Comparison of ENCODE assay signal across 18 cellular contexts in genomic region chr3:48077835-48078234, GRCh38.
A peak's percentile ranks its signal among the peaks of the same experiment; 100 is the strongest.
DNase-seq lines count a peak whose midpoint lies in the region; TF ChIP-seq lines count a peak whose summit lies in the region.
"Had no signal": no experiment of that assay in that cellular context is flagged by ENCODE, and none has a peak within 500 bp of the region (broad histone marks: within the 10 kb centered on the region; RNA-seq: fewer than 3 reads in every experiment).

No MANE protein-coding gene starts in this region.

- H3K9me3 Mint-ChIP-seq in chondrocyte (ENCODE audit: low read depth): no peaks in the 10 kb centered on the region
- H3K9me3 Mint-ChIP-seq: activated CD4-positive, alpha-beta memory T cell treated with anti-CD3 and anti-CD28 coated beads for 36 hours had no signal

- H3K36me3 Mint-ChIP-seq in chondrocyte (ENCODE audit: low read depth): peaks cover 5% of the 10 kb centered on the region

- peaks cover 42% of the 10 kb centered on the region for H3K4me1 Mint-ChIP-seq in chondrocyte (ENCODE audit: low read depth)

- no peaks in the 10 kb centered on the region for H3K27me3 Mint-ChIP-seq in chondrocyte (ENCODE audit: low read depth)
- H3K27me3 Mint-ChIP-seq: activated CD4-positive, alpha-beta memory T cell treated with anti-CD3 and anti-CD28 coated beads for 36 hours; naive thymus-derived CD4-positive, alpha-beta T cell; progenitor cell of endocrine pancreas had no signal

- DNase-seq in EL: peak; percentile 86
- DNase-seq in OCI-M1 (lab: John Stamatoyannopoulos, UW): peak; percentile 8
- DNase-seq in chondrocyte (ENCODE audit: low spot score): no peak
- DNase-seq in lung microvascular endothelial cell (ENCODE audit: low read depth in 2 of 2): peak; percentile 25 to 42
- no peak for DNase-seq in NCI-H2196 treated with DMSO at 0.1 percent for 48 hours (lab: John Stamatoyannopoulos, UW; ENCODE audit: unreplicated experiment)
- DNase-seq in DMS153 (lab: John Stamatoyannopoulos, UW): no peak
- DNase-seq in cerebellar cortex (ENCODE audit: low spot score): no peak
- DNase-seq in NCI-H2171 treated with DMSO at 0.1 percent for 48 hours (lab: John Stamatoyannopoulos, UW): no peak
- DNase-seq: activated CD4-positive, alpha-beta memory T cell treated with anti-CD3 and anti-CD28 coated beads for 36 hours; adrenal gland; BE2C; cortex of kidney; naive thymus-derived CD4-positive, alpha-beta T cell; NCI-H1930; NCI-H526 treated with DMSO at 0.1 percent for 48 hours; stimulated activated CD4-positive, alpha-beta T cell treated with anti-CD3 and anti-CD28 coated beads, Interleukin-12 subunit alpha, Interleukin-12 subunit beta, amount 100 ng/mL, for 4 hours; stomach had no signal

- TF ChIP-seq CTCF in chondrocyte (IDR thresholded peaks at IDR 0.05): no peak

- no peak overlapping the region for H3K4me3 Mint-ChIP-seq in chondrocyte (ENCODE audit: unreplicated experiment)
- H3K4me3 Mint-ChIP-seq: activated CD4-positive, alpha-beta memory T cell treated with anti-CD3 and anti-CD28 coated beads for 36 hours; naive thymus-derived CD4-positive, alpha-beta T cell had no signal

- H3K27ac Mint-ChIP-seq in chondrocyte (ENCODE audit: unreplicated experiment): peak overlapping the region; percentile 28
- H3K27ac Mint-ChIP-seq: activated CD4-positive, alpha-beta memory T cell treated with anti-CD3 and anti-CD28 coated beads for 36 hours; naive thymus-derived CD4-positive, alpha-beta T cell; progenitor cell of endocrine pancreas had no signal

Comparison
In these comparisons a context has a peak if more than half of its experiments do, and no peak if none do; other contexts are left out.
1. DNase-seq: peak in EL (single experiment), OCI-M1 (single experiment) and lung microvascular endothelial cell (2 of 2); none in chondrocyte (single experiment), NCI-H2196 treated with DMSO at 0.1 percent for 48 hours (single experiment), DMS153 (single experiment), cerebellar cortex (single experiment) and NCI-H2171 treated with DMSO at 0.1 percent for 48 hours (single experiment).